9 cellular contexts compared by ENCODE assay signal in genomic region chr2:187544371-187545080, GRCh38. TPM values are rescaled to one million over a fixed set of nuclear protein-coding genes. Genes with fewer than 3 reads are reported as not detected.
DNase-seq lines count a peak whose midpoint lies in the region; TF ChIP-seq lines count a peak whose summit lies in the region.
"Had no signal": no experiment of that assay in that cellular context is flagged by ENCODE, and none has a peak within 500 bp of the region (broad histone marks: within the 10 kb centered on the region; RNA-seq: fewer than 3 reads in every experiment).

No MANE protein-coding gene starts in this region.

- H3K9ac ChIP-seq in mesenchymal stem cell (ENCODE audit: low read length): peak overlapping the region; percentile 2

- H3K14ac ChIP-seq in mesenchymal stem cell (ENCODE audit: low read length in 2 of 2): no peak overlapping the region

- peak overlapping the region in 3 of 4 donors; percentile 31 to 69 (median 60) for H3K27ac ChIP-seq in esophagus squamous epithelium
- H3K27ac ChIP-seq in mesenchymal stem cell (ENCODE audit: low read length, poor library complexity, severe bottlenecking): peak overlapping the region; percentile 49
- peak overlapping the region; percentile 72 to 86 for H3K27ac ChIP-seq in uterus

- no peak overlapping the region for H2BK120ac ChIP-seq in mesenchymal stem cell (ENCODE audit: low read depth, low read length)

- H3K4me1 ChIP-seq in esophagus squamous epithelium: peaks cover 0 to 57% (median 20%) of the 10 kb centered on the region in 3 donors
- peaks cover 5% of the 10 kb centered on the region for H3K4me1 ChIP-seq in mesenchymal stem cell (ENCODE audit: control insufficient read depth, insufficient read depth, low read depth, low read length)
- H3K4me1 ChIP-seq in uterus: no peaks in the 10 kb centered on the region

- H3K79me1 ChIP-seq in mesenchymal stem cell (replicated peaks; ENCODE audit: low read length, poor library complexity, severe bottlenecking): no peaks in the 10 kb centered on the region

- no peak for TF ChIP-seq POLR2A in esophagus squamous epithelium (IDR thresholded peaks at IDR 0.05)
- no peak for TF ChIP-seq POLR2A in uterus (IDR thresholded peaks at IDR 0.05)

- no peak overlapping the region for H2BK15ac ChIP-seq in mesenchymal stem cell (ENCODE audit: low read depth, poor library complexity, severe bottlenecking)

- no peak overlapping the region for H2BK5ac ChIP-seq in mesenchymal stem cell (ENCODE audit: low read depth, low read length, poor library complexity, severe bottlenecking)

- no peak overlapping the region for H3K23ac ChIP-seq in mesenchymal stem cell (ENCODE audit: low read length in 2 of 2)

- WGBS in esophagus squamous epithelium, 2 donors: 87 to 90% methylated on average over 13 to 16 of the region's 16 CpGs
- 80% methylated on average over 9 of the region's 16 CpGs for WGBS in mesenchymal stem cell

- no peak overlapping the region for H2BK12ac ChIP-seq in mesenchymal stem cell (ENCODE audit: low read length in 2 of 2)

- H3K9me3 ChIP-seq in esophagus squamous epithelium (no peaks in the 10 kb centered on the region), mesenchymal stem cell (ENCODE audit: control insufficient read depth, low read length) (no peaks in the 10 kb centered on the region), uterus (no peaks in the 10 kb centered on the region)

- H3K4ac ChIP-seq in mesenchymal stem cell (ENCODE audit: low read depth in 1 of 2, low read length in 2 of 2): no peak overlapping the region

- intact Hi-C loops in esophagus squamous epithelium (cut with DNase I): no loop called here
- intact Hi-C loops in uterus (cut with DNase I; ENCODE audit: low total_unique reads): no loop called here

- H4K8ac ChIP-seq in mesenchymal stem cell (ENCODE audit: low read length): peak overlapping the region; percentile 60

- H3K36me3 ChIP-seq in esophagus squamous epithelium (no peaks in the 10 kb centered on the region), mesenchymal stem cell (ENCODE audit: control insufficient read depth in 1 of 2, insufficient read depth in 2 of 2, low read depth in 1 of 2, low read length in 2 of 2) (no peaks in the 10 kb centered on the region), uterus (no peaks in the 10 kb centered on the region)

- H3K18ac ChIP-seq in mesenchymal stem cell (ENCODE audit: low read depth in 1 of 2, low read length in 2 of 2): no peak overlapping the region

- peak; percentile 44 for DNase-seq in LHCN-M2 (ENCODE audit: low read depth)
- DNase-seq in esophagus squamous epithelium (lab: John Stamatoyannopoulos, UW): no peak
- no peak for DNase-seq in mesenchymal stem cell
- peak; percentile 50 to 63 for DNase-seq in uterus
- no peak for DNase-seq in hippocampal formation (lab: John Stamatoyannopoulos, UW)
- no peak for DNase-seq in NCI-H1436 treated with DMSO at 0.1 percent for 48 hours (lab: John Stamatoyannopoulos, UW)
- no peak for DNase-seq in KG1 (lab: John Stamatoyannopoulos, UW)
- DNase-seq: activated CD4-positive, alpha-beta T cell treated with anti-CD3 and anti-CD28 coated beads, Interleukin-2, amount 50 U/mL, for 1 hour; T-helper 17 cell had no signal

- H3K27me3 ChIP-seq in esophagus squamous epithelium (no peaks in the 10 kb centered on the region), mesenchymal stem cell (ENCODE audit: control insufficient read depth in 1 of 2, insufficient read depth in 1 of 2, low read length in 2 of 2) (no peaks in the 10 kb centered on the region), uterus (no peaks in the 10 kb centered on the region)

- no peak overlapping the region for H3K4me2 ChIP-seq in mesenchymal stem cell (ENCODE audit: low read length, poor library complexity, severe bottlenecking)

- H2AK5ac ChIP-seq in mesenchymal stem cell (ENCODE audit: low read length, severe bottlenecking): no peak overlapping the region

- H3K4me3 ChIP-seq in esophagus squamous epithelium: no peak overlapping the region
- no peak overlapping the region for H3K4me3 ChIP-seq in mesenchymal stem cell (ENCODE audit: insufficient read depth in 1 of 2, low read depth in 1 of 2, low read length in 2 of 2)
- H3K4me3 ChIP-seq in uterus: no peak overlapping the region

- peak overlapping the region; percentile 80 for H4K91ac ChIP-seq in mesenchymal stem cell (ENCODE audit: low read length)

- TF ChIP-seq CTCF in esophagus squamous epithelium (IDR thresholded peaks at IDR 0.05) (no peak), uterus (IDR thresholded peaks at IDR 0.05) (no peak)

- H2AFZ ChIP-seq in mesenchymal stem cell (ENCODE audit: low read depth, low read length): no peak overlapping the region

RNA-seq across cellular contexts. Expression of gene TFPI, which starts 9.7 kb away (rescaled TPM):
- total RNA-seq in LHCN-M2 (2014; rRNA removed): 482 and 608 TPM in 2 replicates
- polyA plus RNA-seq in LHCN-M2 (2012): 72.2 TPM
- total RNA-seq in esophagus squamous epithelium: 10 to 100 TPM in 2 of 4 donors, 1 to 10 TPM in 2; 3.5 to 89.6 (median 22.5) TPM
- 486 TPM for polyA plus RNA-seq in mesenchymal stem cell (2013, experiment 1 of 2)
- 510 TPM for polyA plus RNA-seq in mesenchymal stem cell (2013, experiment 2 of 2)
- total RNA-seq in uterus: 100 to 1,000 TPM in 1 of 4 donors, 10 to 100 TPM in 3; 88.5 to 135 (median 99.2) TPM

Comparison
In these comparisons a context has a peak if more than half of its experiments do, and no peak if none do; other contexts are left out.
1. DNase-seq: peak in LHCN-M2 (single experiment) and uterus (2 of 2); none in esophagus squamous epithelium (single experiment), mesenchymal stem cell (single experiment), hippocampal formation (0 of 2), NCI-H1436 treated with DMSO at 0.1 percent for 48 hours (single experiment) and KG1 (single experiment).
2. Peak in every context shown above with its lines, with median percentiles within 50 percentile points of each other: H3K27ac ChIP-seq.